In the genomic region with DNA sequence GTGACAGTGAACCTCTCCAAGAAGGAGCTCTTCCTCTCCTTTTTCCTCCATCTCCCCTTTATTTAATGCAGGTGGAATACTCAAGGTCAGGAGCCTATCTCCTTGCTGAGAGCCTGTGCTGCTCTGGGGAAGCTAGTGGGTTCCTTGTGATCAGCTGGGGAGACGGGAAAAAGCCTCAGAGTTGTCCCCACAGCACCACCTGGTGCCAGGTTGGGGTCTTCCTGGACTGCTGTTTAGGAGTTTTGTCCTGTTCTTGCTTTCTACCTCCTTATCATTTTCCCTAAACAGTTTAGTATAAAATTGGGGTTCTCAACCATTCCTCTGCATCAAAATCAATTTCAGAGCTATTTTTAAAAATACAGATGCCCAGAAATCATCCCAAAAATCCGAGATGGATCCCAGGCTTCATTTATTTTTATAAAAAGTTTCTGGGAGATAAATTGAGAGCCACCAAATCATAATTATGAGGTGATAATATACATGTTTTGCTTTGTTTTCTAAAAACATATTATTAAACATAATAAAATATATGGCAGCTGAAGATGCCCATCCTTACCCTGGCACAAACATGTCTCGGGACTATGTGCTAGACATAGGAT, we compare ENCODE assay signal across 1 cellular context.
TF ChIP-seq lines count a peak whose summit lies in the region.

No MANE protein-coding gene starts in this region.

TF ChIP-seq in GM12878, 131 proteins besides CTCF, POLR2A, EP300 and RAD21 (continued from another document):
- TF ChIP-seq, protein P1, sequence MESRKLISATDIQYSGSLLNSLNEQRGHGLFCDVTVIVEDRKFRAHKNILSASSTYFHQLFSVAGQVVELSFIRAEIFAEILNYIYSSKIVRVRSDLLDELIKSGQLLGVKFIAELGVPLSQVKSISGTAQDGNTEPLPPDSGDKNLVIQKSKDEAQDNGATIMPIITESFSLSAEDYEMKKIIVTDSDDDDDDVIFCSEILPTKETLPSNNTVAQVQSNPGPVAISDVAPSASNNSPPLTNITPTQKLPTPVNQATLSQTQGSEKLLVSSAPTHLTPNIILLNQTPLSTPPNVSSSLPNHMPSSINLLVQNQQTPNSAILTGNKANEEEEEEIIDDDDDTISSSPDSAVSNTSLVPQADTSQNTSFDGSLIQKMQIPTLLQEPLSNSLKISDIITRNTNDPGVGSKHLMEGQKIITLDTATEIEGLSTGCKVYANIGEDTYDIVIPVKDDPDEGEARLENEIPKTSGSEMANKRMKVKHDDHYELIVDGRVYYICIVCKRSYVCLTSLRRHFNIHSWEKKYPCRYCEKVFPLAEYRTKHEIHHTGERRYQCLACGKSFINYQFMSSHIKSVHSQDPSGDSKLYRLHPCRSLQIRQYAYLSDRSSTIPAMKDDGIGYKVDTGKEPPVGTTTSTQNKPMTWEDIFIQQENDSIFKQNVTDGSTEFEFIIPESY (IDR thresholded peaks at IDR 0.05), result no peak
- TF ChIP-seq, protein P2, sequence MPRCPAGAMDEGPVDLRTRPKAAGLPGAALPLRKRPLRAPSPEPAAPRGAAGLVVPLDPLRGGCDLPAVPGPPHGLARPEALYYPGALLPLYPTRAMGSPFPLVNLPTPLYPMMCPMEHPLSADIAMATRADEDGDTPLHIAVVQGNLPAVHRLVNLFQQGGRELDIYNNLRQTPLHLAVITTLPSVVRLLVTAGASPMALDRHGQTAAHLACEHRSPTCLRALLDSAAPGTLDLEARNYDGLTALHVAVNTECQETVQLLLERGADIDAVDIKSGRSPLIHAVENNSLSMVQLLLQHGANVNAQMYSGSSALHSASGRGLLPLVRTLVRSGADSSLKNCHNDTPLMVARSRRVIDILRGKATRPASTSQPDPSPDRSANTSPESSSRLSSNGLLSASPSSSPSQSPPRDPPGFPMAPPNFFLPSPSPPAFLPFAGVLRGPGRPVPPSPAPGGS (IDR thresholded peaks at IDR 0.05; ENCODE audit: borderline replicate concordance, insufficient read depth, low read depth, low read length, poor library complexity, severe bottlenecking), result no peak
- peak; percentile 42; the same call in 1 of the 2 replicates for TF ChIP-seq SMC3 (IDR thresholded peaks at IDR 0.05; ENCODE audit: borderline replicate concordance, low read length)
- TF ChIP-seq, protein P3, sequence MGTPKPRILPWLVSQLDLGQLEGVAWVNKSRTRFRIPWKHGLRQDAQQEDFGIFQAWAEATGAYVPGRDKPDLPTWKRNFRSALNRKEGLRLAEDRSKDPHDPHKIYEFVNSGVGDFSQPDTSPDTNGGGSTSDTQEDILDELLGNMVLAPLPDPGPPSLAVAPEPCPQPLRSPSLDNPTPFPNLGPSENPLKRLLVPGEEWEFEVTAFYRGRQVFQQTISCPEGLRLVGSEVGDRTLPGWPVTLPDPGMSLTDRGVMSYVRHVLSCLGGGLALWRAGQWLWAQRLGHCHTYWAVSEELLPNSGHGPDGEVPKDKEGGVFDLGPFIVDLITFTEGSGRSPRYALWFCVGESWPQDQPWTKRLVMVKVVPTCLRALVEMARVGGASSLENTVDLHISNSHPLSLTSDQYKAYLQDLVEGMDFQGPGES (IDR thresholded peaks at IDR 0.05), result no peak
